ENCODE assay signal across 21 cellular contexts in the genomic region with DNA sequence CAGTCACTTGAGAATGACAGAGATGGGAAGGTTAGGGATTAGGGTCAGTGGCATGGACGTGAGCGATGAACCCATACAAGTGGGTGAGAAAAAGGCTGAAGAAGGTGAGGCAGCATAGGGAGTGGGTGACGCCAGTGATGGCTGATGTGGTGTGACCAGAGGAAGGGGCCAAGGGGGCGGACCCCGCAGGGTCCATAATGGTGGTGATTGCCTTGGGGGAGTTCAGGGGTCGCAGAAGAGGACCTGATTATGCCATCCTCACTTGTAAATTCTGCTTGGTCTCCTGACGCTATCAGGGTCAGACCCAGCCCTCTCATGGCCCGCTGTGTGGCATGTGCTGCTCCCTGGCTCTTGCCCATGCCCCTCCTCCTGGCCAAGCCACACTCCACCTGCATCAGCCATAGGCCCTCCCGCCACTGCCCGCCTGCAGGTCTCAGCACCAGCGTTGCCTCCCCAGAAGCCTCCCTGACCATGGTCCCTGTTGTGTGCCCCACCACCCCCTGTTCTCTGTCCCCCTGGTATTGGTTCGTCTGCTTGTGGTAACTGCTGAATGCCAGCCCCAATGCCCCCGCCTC.
DNase-seq lines count a peak whose midpoint lies in the region; ATAC-seq and TF ChIP-seq lines count a peak whose summit lies in the region.
"Had no signal": no experiment of that assay in that cellular context is flagged by ENCODE, and none has a peak within 500 bp of the region (broad histone marks: within the 10 kb centered on the region; RNA-seq: fewer than 3 reads in every experiment).

No MANE protein-coding gene starts in this region.

- no peak overlapping the region for H3K4me3 Mint-ChIP-seq in activated CD4-positive, alpha-beta T cell treated with anti-CD3 and anti-CD28 coated beads, Interleukin-2, amount 10 ng/mL, durations not matched to agents 24 days and 14 days
- H3K4me3 Mint-ChIP-seq: CD14-positive monocyte had no signal

- peak; percentile 39 for DNase-seq in activated CD4-positive, alpha-beta T cell treated with anti-CD3 and anti-CD28 coated beads, Interleukin-2, amount 10 ng/mL, durations not matched to agents 24 days and 14 days
- no peak for DNase-seq in activated CD4-positive, alpha-beta T cell treated with anti-CD3 and anti-CD28 coated beads, Interleukin-2, amount 50 U/mL, for 4 hours
- peak; percentile 4 for DNase-seq in iPS-NIHi7 (ENCODE audit: extremely low spot score)
- peak; percentile 66 for DNase-seq in osteoblast (ENCODE audit: insufficient read length, low spot score, missing footprints)
- DNase-seq in LoVo (ENCODE audit: low spot score), result no peak
- no peak for DNase-seq in DMS 273 (lab: John Stamatoyannopoulos, UW; ENCODE audit: unreplicated experiment)
- DNase-seq: ACHN; BE2C; CD8-positive, alpha-beta memory T cell; Kasumi-1; NCI-H1105 treated with DMSO at 0.1 percent for 48 hours; NCI-H2029; NCI-H2227 treated with DMSO at 0.1 percent for 48 hours; NCI-H526 treated with DMSO at 0.1 percent for 48 hours; PC-9 had no signal

- H4K20me1 ChIP-seq in osteoblast (ENCODE audit: insufficient read depth, low read length), result no peaks in the 10 kb centered on the region

- intact Hi-C loops in activated CD4-positive, alpha-beta T cell treated with anti-CD3 and anti-CD28 coated beads, Interleukin-2, amount 10 ng/mL, durations not matched to agents 24 days and 14 days (cut with micrococcal nuclease), result no loop called here

- no peaks in the 10 kb centered on the region for H3K36me3 ChIP-seq in osteoblast (ENCODE audit: insufficient read depth, low read length)
- H3K36me3 ChIP-seq: BE2C, SJSA1 had no signal

- H3K9me3 Mint-ChIP-seq in activated CD4-positive, alpha-beta T cell treated with anti-CD3 and anti-CD28 coated beads, Interleukin-2, amount 10 ng/mL, durations not matched to agents 24 days and 14 days, result peaks cover 14% of the 10 kb centered on the region

- H3K4me1 Mint-ChIP-seq in activated CD4-positive, alpha-beta T cell treated with anti-CD3 and anti-CD28 coated beads, Interleukin-2, amount 10 ng/mL, durations not matched to agents 24 days and 14 days, result no peaks in the 10 kb centered on the region
- H3K4me1 Mint-ChIP-seq: CD14-positive monocyte; CD8-positive, alpha-beta memory T cell had no signal

- no peaks in the 10 kb centered on the region for H3K36me3 Mint-ChIP-seq in activated CD4-positive, alpha-beta T cell treated with anti-CD3 and anti-CD28 coated beads, Interleukin-2, amount 10 ng/mL, durations not matched to agents 24 days and 14 days (ENCODE audit: low read depth)

- H3K27ac ChIP-seq in osteoblast (ENCODE audit: low read depth, low read length), result no peak overlapping the region
- H3K27ac ChIP-seq: 22Rv1, PC-9, SJSA1 had no signal

- H2AFZ ChIP-seq in osteoblast (ENCODE audit: low read length), result no peak overlapping the region
- H2AFZ ChIP-seq: PC-9 had no signal

- no peaks in the 10 kb centered on the region for H3K27me3 ChIP-seq in osteoblast (ENCODE audit: insufficient read depth, low read length)
- H3K27me3 ChIP-seq: BE2C, SJSA1 had no signal

- H3K4me2 ChIP-seq in osteoblast (ENCODE audit: insufficient read depth, low read length), result no peak overlapping the region
- H3K4me2 ChIP-seq: PC-9 had no signal

- H3K4me1 ChIP-seq in osteoblast (ENCODE audit: insufficient read depth, low read length), result no peaks in the 10 kb centered on the region
- H3K4me1 ChIP-seq: BE2C, SJSA1 had no signal

- H3K4me3 ChIP-seq in osteoblast (ENCODE audit: insufficient read depth, low read length), result no peak overlapping the region
- H3K4me3 ChIP-seq: K562, PC-9, SJSA1 had no signal

- ATAC-seq in HG03025 (IDR thresholded peaks at IDR 0.05; ENCODE audit: low FRiP score, unreplicated experiment), result no peak
- ATAC-seq: K562, Right ventricle myocardium inferior had no signal

- H3K27me3 Mint-ChIP-seq in activated CD4-positive, alpha-beta T cell treated with anti-CD3 and anti-CD28 coated beads, Interleukin-2, amount 10 ng/mL, durations not matched to agents 24 days and 14 days, result no peaks in the 10 kb centered on the region
- H3K27me3 Mint-ChIP-seq: CD8-positive, alpha-beta memory T cell had no signal

- H3K9me3 ChIP-seq in osteoblast (ENCODE audit: low read depth, low read length), result no peaks in the 10 kb centered on the region
- H3K9me3 ChIP-seq: BE2C had no signal

- H3K79me2 ChIP-seq in osteoblast (ENCODE audit: insufficient read depth, low read length), result no peaks in the 10 kb centered on the region

- TF ChIP-seq CTCF in osteoblast (IDR thresholded peaks at IDR 0.05; ENCODE audit: extremely low read depth, low read depth, low read length), result no peak

- H3K27ac Mint-ChIP-seq in activated CD4-positive, alpha-beta T cell treated with anti-CD3 and anti-CD28 coated beads, Interleukin-2, amount 10 ng/mL, durations not matched to agents 24 days and 14 days, result no peak overlapping the region
- H3K27ac Mint-ChIP-seq: CD8-positive, alpha-beta memory T cell had no signal

Comparison
In these comparisons a context has a peak if more than half of its experiments do, and no peak if none do; other contexts are left out.
1. DNase-seq: peak in activated CD4-positive, alpha-beta T cell treated with anti-CD3 and anti-CD28 coated beads, Interleukin-2, amount 10 ng/mL, durations not matched to agents 24 days and 14 days (single experiment), iPS-NIHi7 (single experiment) and osteoblast (single experiment); none in activated CD4-positive, alpha-beta T cell treated with anti-CD3 and anti-CD28 coated beads, Interleukin-2, amount 50 U/mL, for 4 hours (0 of 2), LoVo (single experiment) and DMS 273 (single experiment).